19 cellular contexts compared by ENCODE assay signal in genomic region chr7:39083781-39084180, GRCh38.
DNase-seq lines count a peak whose midpoint lies in the region; TF ChIP-seq lines count a peak whose summit lies in the region.
"Had no signal": no experiment of that assay in that cellular context is flagged by ENCODE, and none has a peak within 500 bp of the region (broad histone marks: within the 10 kb centered on the region; RNA-seq: fewer than 3 reads in every experiment).

No MANE protein-coding gene starts in this region.

- intact Hi-C loops in uterus (cut with DNase I; ENCODE audit: low total_unique reads), result no loop called here

- no peak overlapping the region for H3K4me3 ChIP-seq in uterus
- H3K4me3 ChIP-seq: BLaER1 treated with 17β-estradiol and CSF1 and Interleukin-3, amounts not matched to agents 10 nM and 100 nM; PC-9 had no signal

- no peaks in the 10 kb centered on the region for H3K4me1 ChIP-seq in uterus

- no peaks in the 10 kb centered on the region for H3K36me3 ChIP-seq in uterus
- H3K36me3 ChIP-seq: BLaER1 treated with 17β-estradiol and CSF1 and Interleukin-3, amounts not matched to agents 10 nM and 100 nM had no signal

- H3K9me3 Mint-ChIP-seq in glutamatergic neuron (ENCODE audit: unreplicated experiment), result peaks cover 22% of the 10 kb centered on the region

- H3K36me3 Mint-ChIP-seq in glutamatergic neuron (ENCODE audit: unreplicated experiment), result no peaks in the 10 kb centered on the region
- H3K36me3 Mint-ChIP-seq: CD8-positive, alpha-beta memory T cell had no signal

- H3K27me3 ChIP-seq in uterus, result no peaks in the 10 kb centered on the region
- H3K27me3 ChIP-seq: BLaER1 treated with 17β-estradiol and CSF1 and Interleukin-3, amounts not matched to agents 10 nM and 100 nM had no signal

- H3K27ac Mint-ChIP-seq in glutamatergic neuron (ENCODE audit: unreplicated experiment), result peak overlapping the region; percentile 60
- H3K27ac Mint-ChIP-seq: CD8-positive, alpha-beta memory T cell; T-helper 17 cell had no signal

- DNase-seq in DMS79 treated with DMSO at 0.1 percent for 48 hours (lab: John Stamatoyannopoulos, UW), result peak; percentile 52
- DNase-seq in DMS79 (lab: John Stamatoyannopoulos, UW), result no peak
- DNase-seq in DMS53 (lab: John Stamatoyannopoulos, UW), result peak; percentile 40
- DNase-seq in NCI-H69 (lab: John Stamatoyannopoulos, UW), result peak; percentile 25
- DNase-seq in glutamatergic neuron, result no peak
- no peak for DNase-seq in uterus
- no peak for DNase-seq in OCI-M1 (lab: John Stamatoyannopoulos, UW)
- no peak for DNase-seq in Kasumi-1 (lab: John Stamatoyannopoulos, UW)
- DNase-seq: Calu3; CD8-positive, alpha-beta memory T cell; GOT3; HCEC 1CT; NCI-H446; PC-9; RPMI8226; T-helper 17 cell had no signal

- TF ChIP-seq POLR2A in uterus (IDR thresholded peaks at IDR 0.05), result no peak

- no peaks in the 10 kb centered on the region for H3K9me3 ChIP-seq in uterus
- H3K9me3 ChIP-seq: BLaER1 treated with 17β-estradiol and CSF1 and Interleukin-3, amounts not matched to agents 10 nM and 100 nM had no signal

- H3K4me3 Mint-ChIP-seq in glutamatergic neuron (ENCODE audit: unreplicated experiment), result peak overlapping the region; percentile 72
- H3K4me3 Mint-ChIP-seq: CD8-positive, alpha-beta memory T cell; T-helper 17 cell had no signal

- no peak overlapping the region for H3K27ac ChIP-seq in uterus
- H3K27ac ChIP-seq: 22Rv1; BLaER1 treated with 17β-estradiol and CSF1 and Interleukin-3, amounts not matched to agents 10 nM and 100 nM; KMS-11; PC-9 had no signal

- H3K27me3 Mint-ChIP-seq in glutamatergic neuron (ENCODE audit: unreplicated experiment), result peaks cover 11% of the 10 kb centered on the region

- peaks cover 58% of the 10 kb centered on the region for H3K4me1 Mint-ChIP-seq in glutamatergic neuron (ENCODE audit: low read depth, unreplicated experiment)
- H3K4me1 Mint-ChIP-seq: CD8-positive, alpha-beta memory T cell had no signal

- no peak for TF ChIP-seq CTCF in glutamatergic neuron (IDR thresholded peaks at IDR 0.05; ENCODE audit: partially characterized antibody, unreplicated experiment)
- no peak for TF ChIP-seq CTCF in uterus (IDR thresholded peaks at IDR 0.05)

Comparison
In these comparisons a context has a peak if more than half of its experiments do, and no peak if none do; other contexts are left out.
1. DNase-seq: peak in DMS79 treated with DMSO at 0.1 percent for 48 hours (single experiment), DMS53 (single experiment) and NCI-H69 (single experiment); none in DMS79 (single experiment), glutamatergic neuron (single experiment), uterus (0 of 2), OCI-M1 (single experiment) and Kasumi-1 (0 of 2).